ENCODE assay signal across 17 cellular contexts in the genomic region with DNA sequence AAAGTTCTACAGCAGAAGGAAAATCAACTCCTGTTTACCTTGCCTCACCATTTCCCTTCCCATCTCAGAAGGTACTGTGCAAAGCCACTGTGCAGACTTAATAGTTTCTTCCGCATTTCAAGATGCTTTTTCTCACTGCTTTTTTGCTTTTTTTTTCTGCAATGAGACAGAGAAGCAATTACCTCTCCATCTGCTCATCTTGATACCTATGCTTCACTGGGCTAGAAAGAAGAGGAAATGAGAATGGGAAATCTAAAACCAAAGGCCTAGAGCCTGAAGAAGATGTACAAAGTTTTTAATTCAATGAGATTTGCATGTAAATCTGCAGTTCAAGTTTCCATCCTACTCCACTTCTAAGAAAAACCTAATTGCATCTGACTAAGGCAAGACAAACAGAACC.
DNase-seq lines count a peak whose midpoint lies in the region; ATAC-seq and TF ChIP-seq lines count a peak whose summit lies in the region.
"Had no signal": no experiment of that assay in that cellular context is flagged by ENCODE, and none has a peak within 500 bp of the region (broad histone marks: within the 10 kb centered on the region; RNA-seq: fewer than 3 reads in every experiment).

No MANE protein-coding gene starts in this region.

- no peak for TF ChIP-seq EP300 in esophagus muscularis mucosa (IDR thresholded peaks at IDR 0.05)

- H3K4me3 ChIP-seq in mucosa of descending colon, result no peak overlapping the region
- H3K4me3 ChIP-seq in esophagus muscularis mucosa, result no peak overlapping the region
- H3K4me3 ChIP-seq: cardiac muscle cell, HAP-1 had no signal

- BruUV-seq in MCF 10A (replicated peaks; lab: Mats Ljungman, UMichigan), result no TSS peak

- POLR2A ChIA-PET in MCF 10A (lab: Yijun Ruan, JAX), result no interaction called here

- no peaks in the 10 kb centered on the region for H3K27me3 Mint-ChIP-seq in MCF 10A (ENCODE audit: insufficient read depth, unreplicated experiment)
- H3K27me3 Mint-ChIP-seq: activated naive CD8-positive, alpha-beta T cell had no signal

- TF ChIP-seq POLR2A in esophagus muscularis mucosa (IDR thresholded peaks at IDR 0.05; ENCODE audit: low read depth), result no peak

- H3K4me3 Mint-ChIP-seq in MCF 10A (ENCODE audit: unreplicated experiment), result no peak overlapping the region
- H3K4me3 Mint-ChIP-seq: activated naive CD8-positive, alpha-beta T cell had no signal

- no peaks in the 10 kb centered on the region for H3K9me3 ChIP-seq in mucosa of descending colon
- H3K9me3 ChIP-seq in esophagus muscularis mucosa, result no peaks in the 10 kb centered on the region
- H3K9me3 ChIP-seq: BE2C, HAP-1 had no signal

- CTCF ChIA-PET in MCF 10A (lab: Yijun Ruan, JAX), result no interaction called here

- intact Hi-C loops in mucosa of descending colon (cut with DNase I, micrococcal nuclease), result no loop called here
- intact Hi-C loops in esophagus muscularis mucosa (cut with DNase I), result no loop called here
- intact Hi-C loops in MCF 10A (cut with micrococcal nuclease), result no loop called here

- no peaks in the 10 kb centered on the region for H3K27me3 ChIP-seq in esophagus muscularis mucosa
- H3K27me3 ChIP-seq: BE2C, cardiac muscle cell had no signal

- no peaks in the 10 kb centered on the region for H3K4me1 Mint-ChIP-seq in MCF 10A (ENCODE audit: insufficient read depth, unreplicated experiment)

- no peaks in the 10 kb centered on the region for H3K9me3 Mint-ChIP-seq in MCF 10A (ENCODE audit: unreplicated experiment)

- TF ChIP-seq CTCF in mucosa of descending colon (IDR thresholded peaks at IDR 0.05) (no peak), esophagus muscularis mucosa (IDR thresholded peaks at IDR 0.05) (no peak), MCF 10A (IDR thresholded peaks at IDR 0.05; ENCODE audit: unreplicated experiment) (no peak)

- no peak overlapping the region for H3K27ac Mint-ChIP-seq in MCF 10A (ENCODE audit: low read depth, unreplicated experiment)
- H3K27ac Mint-ChIP-seq: activated naive CD8-positive, alpha-beta T cell had no signal

- H3K36me3 Mint-ChIP-seq in MCF 10A (ENCODE audit: insufficient read depth, unreplicated experiment), result no peaks in the 10 kb centered on the region

- peak; percentile 55 for ATAC-seq in GM18517 (IDR thresholded peaks at IDR 0.05; ENCODE audit: unreplicated experiment)
- peak; percentile 83 for ATAC-seq in GM21576 (IDR thresholded peaks at IDR 0.05; ENCODE audit: unreplicated experiment)
- peak; percentile 59 for ATAC-seq in HG03378 (IDR thresholded peaks at IDR 0.05; ENCODE audit: unreplicated experiment)
- peak; percentile 36 for ATAC-seq in mucosa of descending colon

- WGBS in esophagus muscularis mucosa, result 82% methylated on average over 1 of the region's 1 CpG

- H3K27ac ChIP-seq in esophagus muscularis mucosa (replicated peaks in 1 of 4), result no peak overlapping the region
- H3K27ac ChIP-seq: cardiac muscle cell had no signal

- H3K4me1 ChIP-seq in mucosa of descending colon (ENCODE audit: low read depth) (no peaks in the 10 kb centered on the region), esophagus muscularis mucosa (peaks cover 0 to 7% (median 1%) of the 10 kb centered on the region in 4 donors)
- H3K4me1 ChIP-seq: BE2C, HAP-1 had no signal

- no peaks in the 10 kb centered on the region for H3K36me3 ChIP-seq in mucosa of descending colon (ENCODE audit: low read depth)
- H3K36me3 ChIP-seq in esophagus muscularis mucosa, result no peaks in the 10 kb centered on the region
- H3K36me3 ChIP-seq: BE2C, cardiac muscle cell, HAP-1 had no signal

- DNase-seq in mucosa of descending colon (no peak), esophagus muscularis mucosa (ENCODE audit: extremely low spot score) (no peak), MCF 10A (ENCODE audit: unreplicated experiment) (no peak), mucosa of gallbladder (ENCODE audit: low spot score) (no peak)
- DNase-seq in activated CD4-positive, alpha-beta T cell treated with anti-CD3 and anti-CD28 coated beads for 48 hours, result no peak
- DNase-seq: activated CD8-positive, alpha-beta memory T cell treated with anti-CD3 and anti-CD28 coated beads, Interleukin-2, amount 50 U/mL, for 4 hours; BE2C; DND-41; kidney; stimulated activated CD4-positive, alpha-beta T cell treated with anti-CD3 and anti-CD28 coated beads, Interleukin-2, amount 100 ng/mL, for 24 hours; stimulated activated naive CD4-positive, alpha-beta T cell had no signal
